Comparison of ENCODE assay signal across 12 cellular contexts in the genomic region with DNA sequence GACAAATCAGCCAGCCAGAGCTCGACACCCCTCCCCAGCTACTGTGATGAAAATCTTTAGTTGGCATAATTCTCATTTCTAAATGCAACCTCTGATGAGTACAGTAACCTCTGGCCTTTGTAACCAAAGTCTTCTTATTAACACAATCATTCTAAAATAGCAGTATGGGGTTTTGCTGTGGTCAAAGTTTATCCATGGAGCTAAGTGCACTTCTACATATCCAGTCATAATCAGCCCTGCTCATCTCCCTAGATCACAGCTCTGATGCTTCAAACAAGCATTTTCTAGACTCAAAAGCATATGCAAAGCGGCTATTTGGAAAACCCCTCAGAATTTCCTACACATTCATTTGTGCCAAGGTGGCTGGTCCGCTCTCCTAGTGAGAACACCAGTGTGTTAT.
DNase-seq lines count a peak whose midpoint lies in the region; ATAC-seq and TF ChIP-seq lines count a peak whose summit lies in the region.
"Had no signal": no experiment of that assay in that cellular context is flagged by ENCODE, and none has a peak within 500 bp of the region (broad histone marks: within the 10 kb centered on the region; RNA-seq: fewer than 3 reads in every experiment).

No MANE protein-coding gene starts in this region.

- H3K36me3 Mint-ChIP-seq in T-cell = no peaks in the 10 kb centered on the region
- H3K36me3 Mint-ChIP-seq: activated naive CD8-positive, alpha-beta T cell; WTC11 had no signal

- in situ Hi-C loops in GM13976 (cut with MboI; ENCODE audit: low sequenced_read_pairs, unreplicated experiment) = loop anchor here (10.0 to 25.0 kb wide), 2 partner anchors 106 to 301 kb away; no protein-coding TSS in a partner anchor

- no peaks in the 10 kb centered on the region for H3K9me3 Mint-ChIP-seq in T-cell

- no peaks in the 10 kb centered on the region for H3K27me3 Mint-ChIP-seq in T-cell
- H3K27me3 Mint-ChIP-seq: activated naive CD8-positive, alpha-beta T cell had no signal

- H3K4me1 Mint-ChIP-seq in T-cell = no peaks in the 10 kb centered on the region
- H3K4me1 Mint-ChIP-seq: WTC11 had no signal

- peak; percentile 71 for ATAC-seq in GM19328 (IDR thresholded peaks at IDR 0.05; ENCODE audit: unreplicated experiment)
- peak; percentile 88 for ATAC-seq in HG02759 (IDR thresholded peaks at IDR 0.05; ENCODE audit: unreplicated experiment)
- peak; percentile 67 for ATAC-seq in HG03460 (IDR thresholded peaks at IDR 0.05; ENCODE audit: unreplicated experiment)
- no peak for ATAC-seq in T-cell (replicated peaks in 1 of 4)
- ATAC-seq: heart right ventricle, WTC11 had no signal

- no peak overlapping the region for H3K27ac Mint-ChIP-seq in T-cell
- H3K27ac Mint-ChIP-seq: activated naive CD8-positive, alpha-beta T cell; WTC11 had no signal

- no peak overlapping the region for H3K4me3 Mint-ChIP-seq in T-cell
- H3K4me3 Mint-ChIP-seq: activated naive CD8-positive, alpha-beta T cell; WTC11 had no signal

- TF ChIP-seq CTCF in GM13976 (IDR thresholded peaks at IDR 0.05; ENCODE audit: borderline replicate concordance, control extremely low read depth, extremely low read depth, insufficient read depth, missing control alignments) = no peak

- CTCF ChIA-PET in T-cell (lab: Charles Lee) = no interaction called here

- peak; percentile 15 for DNase-seq in GM13976 (ENCODE audit: low spot score)
- DNase-seq in T-cell = no peak
- DNase-seq in hypothalamus (lab: John Stamatoyannopoulos, UW) = no peak
- DNase-seq in NCI-H82 treated with DMSO at 0.1 percent for 48 hours (lab: John Stamatoyannopoulos, UW; ENCODE audit: unreplicated experiment) = no peak
- DNase-seq in activated effector memory CD4-positive, alpha-beta T cell treated with anti-CD3 and anti-CD28 coated beads, Interleukin-2, amount 50 U/mL, for 16 hours = no peak
- DNase-seq: C1 segment of cervical spinal cord, heart right ventricle had no signal

- POLR2A ChIA-PET in T-cell (lab: Charles Lee) = no interaction called here

Comparison
In these comparisons a context has a peak if more than half of its experiments do, and no peak if none do; other contexts are left out.
1. ATAC-seq: peak in GM19328 (single experiment), HG02759 (single experiment) and HG03460 (single experiment); none in T-cell (0 of 4).